In genomic region chr9:79768199-79768598, GRCh38 we compare ENCODE assay signal across 14 cellular contexts.
DNase-seq lines count a peak whose midpoint lies in the region; ATAC-seq and TF ChIP-seq lines count a peak whose summit lies in the region.
"Had no signal": no experiment of that assay in that cellular context is flagged by ENCODE, and none has a peak within 500 bp of the region (broad histone marks: within the 10 kb centered on the region; RNA-seq: fewer than 3 reads in every experiment).

No MANE protein-coding gene starts in this region.

- DNase-seq in AG04450 (ENCODE audit: low read depth, low spot score) (peak; percentile 37), ELF-1 (ENCODE audit: low read depth, low spot score) (peak; percentile 47), WERI-Rb-1 (peak; percentile 62), right cardiac atrium (peak in 2 of 3 donors; percentile 41 to 55), upper lobe of left lung (no peak)
- DNase-seq in activated CD4-positive, CD25-positive, alpha-beta regulatory T cell (lab: John Stamatoyannopoulos, UW) = no peak
- DNase-seq: activated CD8-positive, alpha-beta memory T cell treated with anti-CD3 and anti-CD28 coated beads for 24 hours; CD4-positive, alpha-beta memory T cell; DMS79; GOT3; NCI-H2107; NCI-H526 had no signal

- no peak for TF ChIP-seq POLR2A in upper lobe of left lung (IDR thresholded peaks at IDR 0.05)

- H3K9me3 ChIP-seq in AG04450 (ENCODE audit: control insufficient read depth, insufficient read depth, low read length) = no peaks in the 10 kb centered on the region
- H3K9me3 ChIP-seq in WERI-Rb-1 (ENCODE audit: severe bottlenecking) = no peaks in the 10 kb centered on the region
- H3K9me3 ChIP-seq in right cardiac atrium (ENCODE audit: control insufficient read depth, low read length) = no peaks in the 10 kb centered on the region
- no peaks in the 10 kb centered on the region for H3K9me3 ChIP-seq in upper lobe of left lung

- TF ChIP-seq CTCF in AG04450 (IDR thresholded peaks at IDR 0.05; ENCODE audit: low read depth, low read length) (no peak), WERI-Rb-1 (IDR thresholded peaks at IDR 0.05; ENCODE audit: low read depth, low read length) (no peak), upper lobe of left lung (IDR thresholded peaks at IDR 0.05) (no peak)

- CTCF ChIA-PET in AG04450 (lab: Charles Lee) = interaction anchor here (1.3 kb wide), 1 partner anchor 11 kb away, joined by 3 read pairs; no protein-coding TSS in a partner anchor

- no peak for TF ChIP-seq EP300 in upper lobe of left lung (IDR thresholded peaks at IDR 0.05)

- WGBS in right cardiac atrium = 28% methylated on average over 3 of the region's 3 CpGs
- WGBS in upper lobe of left lung, 2 donors = 56% methylated on average over 3 of the region's 3 CpGs

- H3K4me3 ChIP-seq in AG04450 (ENCODE audit: low read depth, low read length) (no peak overlapping the region; the same call in 1 of the 2 replicates), WERI-Rb-1 (ENCODE audit: low read depth, low read length) (no peak overlapping the region), right cardiac atrium (ENCODE audit: low read length) (no peak overlapping the region), upper lobe of left lung (no peak overlapping the region)

- POLR2A ChIA-PET in AG04450 (lab: Yijun Ruan, JAX) = interaction anchor here (0.6 to 1.1 kb wide), 4 partner anchors 12 to 1848 kb away, joined by 3 to 4 read pairs (median 3); no protein-coding TSS in a partner anchor

- H3K27ac ChIP-seq in AG04450 (ENCODE audit: low read depth, low read length) (no peak overlapping the region), WERI-Rb-1 (no peak overlapping the region), right cardiac atrium (ENCODE audit: low read length) (no peak overlapping the region), upper lobe of left lung (no peak overlapping the region)

- H3K4me1 ChIP-seq in right cardiac atrium (ENCODE audit: control insufficient read depth, insufficient read depth, low read length) (peaks cover 4% of the 10 kb centered on the region), upper lobe of left lung (no peaks in the 10 kb centered on the region)

- no peaks in the 10 kb centered on the region for H3K36me3 ChIP-seq in WERI-Rb-1
- no peaks in the 10 kb centered on the region for H3K36me3 ChIP-seq in upper lobe of left lung

- H3K27me3 ChIP-seq in AG04450 (ENCODE audit: control insufficient read depth, insufficient read depth, low read length) = no peaks in the 10 kb centered on the region
- no peaks in the 10 kb centered on the region for H3K27me3 ChIP-seq in WERI-Rb-1 (ENCODE audit: insufficient read depth, low read depth, severe bottlenecking)
- H3K27me3 ChIP-seq in right cardiac atrium (ENCODE audit: control insufficient read depth, insufficient read depth) = no peaks in the 10 kb centered on the region
- no peaks in the 10 kb centered on the region for H3K27me3 ChIP-seq in upper lobe of left lung

- intact Hi-C loops in right cardiac atrium (cut with DNase I) = no loop called here

- ATAC-seq in right cardiac atrium (peak in 1 of 2 donors; percentile 63), GM18907 (IDR thresholded peaks at IDR 0.05; ENCODE audit: unreplicated experiment) (no peak), upper lobe of left lung (ENCODE audit: low FRiP score in 2 of 2) (no peak), HG02981 (IDR thresholded peaks at IDR 0.05; ENCODE audit: unreplicated experiment) (no peak)

Comparison
In these comparisons a context has a peak if more than half of its experiments do, and no peak if none do; other contexts are left out.
1. DNase-seq: peak in AG04450 (single experiment), ELF-1 (single experiment), WERI-Rb-1 (single experiment) and right cardiac atrium (2 of 3); none in activated CD4-positive, CD25-positive, alpha-beta regulatory T cell (0 of 4) and upper lobe of left lung (0 of 2).